ENCODE assay signal across 13 cellular contexts in the genomic region with DNA sequence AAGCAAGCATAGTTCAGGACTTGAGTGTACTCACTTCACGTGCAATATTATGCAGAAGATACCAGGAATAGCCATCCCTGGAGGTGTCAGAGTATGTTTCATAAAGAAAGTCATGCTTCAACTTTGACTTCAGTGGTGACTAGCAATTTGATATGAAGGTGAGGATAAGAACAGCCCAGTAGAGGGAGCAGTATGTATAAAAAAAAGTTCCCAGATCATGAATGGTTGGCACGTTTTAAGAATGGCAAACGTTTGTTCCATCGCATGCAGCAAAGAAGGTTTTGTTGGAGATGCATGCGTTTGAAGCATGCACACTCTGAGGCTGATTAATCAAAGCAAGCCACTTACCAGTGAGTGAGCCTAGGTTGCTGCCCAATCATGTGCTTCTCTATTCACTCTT. TPM values are rescaled to one million over a fixed set of nuclear protein-coding genes. Genes with fewer than 3 reads are reported as not detected.
DNase-seq lines count a peak whose midpoint lies in the region; ATAC-seq and TF ChIP-seq lines count a peak whose summit lies in the region.
"Had no signal": no experiment of that assay in that cellular context is flagged by ENCODE, and none has a peak within 500 bp of the region (broad histone marks: within the 10 kb centered on the region; RNA-seq: fewer than 3 reads in every experiment).

No MANE protein-coding gene starts in this region.

- H3K4me3 ChIP-seq in PC-9: no peak overlapping the region
- no peak overlapping the region for H3K4me3 ChIP-seq in gastrocnemius medialis
- H3K4me3 ChIP-seq: gastroesophageal sphincter had no signal

- H3K9me3 Mint-ChIP-seq in CD14-positive monocyte: no peaks in the 10 kb centered on the region
- H3K9me3 Mint-ChIP-seq in activated CD8-positive, alpha-beta memory T cell treated with anti-CD3 and anti-CD28 coated beads, Interleukin-2, amount 10 ng/mL, durations not matched to agents 7 days and 5 days (ENCODE audit: low read depth): peaks cover 2% of the 10 kb centered on the region

- H3K9me3 ChIP-seq in PC-9 (ENCODE audit: insufficient read depth, low read depth) (no peaks in the 10 kb centered on the region), gastrocnemius medialis (no peaks in the 10 kb centered on the region)
- H3K9me3 ChIP-seq: Caco-2, gastroesophageal sphincter had no signal

- in situ Hi-C loops in ACHN (cut with HindIII; ENCODE audit: low pct_ligation_motif_present, low pct_unique_long_range_greater_than_20kb, low sequenced_read_pairs) (no loop called here), gastrocnemius medialis (cut with MboI; ENCODE audit: low sequenced_read_pairs in 4 of 4) (loop anchor here in 1 of 4 donors (25.0 kb wide), 1 partner anchor 1518 kb away; no protein-coding TSS in a partner anchor)

- no peaks in the 10 kb centered on the region for H3K36me3 Mint-ChIP-seq in CD14-positive monocyte
- H3K36me3 Mint-ChIP-seq in activated CD8-positive, alpha-beta memory T cell treated with anti-CD3 and anti-CD28 coated beads, Interleukin-2, amount 10 ng/mL, durations not matched to agents 7 days and 5 days: no peaks in the 10 kb centered on the region

- TF ChIP-seq CTCF in PC-9 (conservative IDR thresholded peaks at IDR 0.05) (0 out of 2 replicates have a peak, but pooled peaks have one; percentile 41), CD14-positive monocyte (IDR thresholded peaks at IDR 0.05) (no peak), gastrocnemius medialis (IDR thresholded peaks at IDR 0.05 in 4 of 5, conservative IDR thresholded peaks at IDR 0.05 in 1 of 5) (no peak)

- intact Hi-C loops in PC-9 (cut with micrococcal nuclease; ENCODE audit: unreplicated experiment) (no loop called here), CD14-positive monocyte (cut with micrococcal nuclease) (no loop called here), gastrocnemius medialis (cut with DNase I; ENCODE audit: low total_unique reads) (no loop called here)

- no peak overlapping the region for H2AFZ ChIP-seq in PC-9

- H3K27me3 Mint-ChIP-seq in CD14-positive monocyte (ENCODE audit: low read depth in 3 of 3): no peaks in the 10 kb centered on the region
- no peaks in the 10 kb centered on the region for H3K27me3 Mint-ChIP-seq in activated CD8-positive, alpha-beta memory T cell treated with anti-CD3 and anti-CD28 coated beads, Interleukin-2, amount 10 ng/mL, durations not matched to agents 7 days and 5 days

- no peaks in the 10 kb centered on the region for H3K27me3 ChIP-seq in PC-9 (ENCODE audit: insufficient read depth, low read depth)
- no peaks in the 10 kb centered on the region for H3K27me3 ChIP-seq in gastrocnemius medialis
- H3K27me3 ChIP-seq: gastroesophageal sphincter had no signal

- no peak for TF ChIP-seq POLR2A in gastrocnemius medialis (IDR thresholded peaks at IDR 0.05)

- ATAC-seq in GM19455 (IDR thresholded peaks at IDR 0.05; ENCODE audit: unreplicated experiment) (no peak), gastrocnemius medialis (no peak)
- ATAC-seq in activated CD8-positive, alpha-beta memory T cell treated with anti-CD3 and anti-CD28 coated beads, Interleukin-2, amount 10 ng/mL, durations not matched to agents 7 days and 5 days: no peak
- ATAC-seq: gastroesophageal sphincter had no signal

- no peak overlapping the region for H3K4me2 ChIP-seq in PC-9

- POLR2A ChIA-PET in PC-9 (lab: Charles Lee; ENCODE audit: unreplicated experiment): no interaction called here

- no peaks in the 10 kb centered on the region for H3K79me2 ChIP-seq in PC-9 (ENCODE audit: low read depth)

- BruUV-seq in PC-9 (replicated peaks; lab: Mats Ljungman, UMichigan): no TSS peak

- no peaks in the 10 kb centered on the region for H3F3A ChIP-seq in PC-9 (ENCODE audit: insufficient read depth, low read depth)

- H3K27ac Mint-ChIP-seq in CD14-positive monocyte: no peak overlapping the region
- H3K27ac Mint-ChIP-seq in activated CD8-positive, alpha-beta memory T cell treated with anti-CD3 and anti-CD28 coated beads, Interleukin-2, amount 10 ng/mL, durations not matched to agents 7 days and 5 days: no peak overlapping the region

- H3K9me2 ChIP-seq in PC-9 (ENCODE audit: insufficient read depth): no peaks in the 10 kb centered on the region

- CTCF ChIA-PET in PC-9 (lab: Charles Lee): no interaction called here
- CTCF ChIA-PET in activated CD8-positive, alpha-beta memory T cell treated with anti-CD3 and anti-CD28 coated beads, Interleukin-2, amount 10 ng/mL, durations not matched to agents 7 days and 5 days (lab: Charles Lee): no interaction called here

- H3K4me1 Mint-ChIP-seq in CD14-positive monocyte: no peaks in the 10 kb centered on the region
- H3K4me1 Mint-ChIP-seq in activated CD8-positive, alpha-beta memory T cell treated with anti-CD3 and anti-CD28 coated beads, Interleukin-2, amount 10 ng/mL, durations not matched to agents 7 days and 5 days: no peaks in the 10 kb centered on the region

- no peak overlapping the region for H3K27ac ChIP-seq in PC-9
- no peak overlapping the region for H3K27ac ChIP-seq in gastrocnemius medialis
- H3K27ac ChIP-seq: gastroesophageal sphincter had no signal

- no peaks in the 10 kb centered on the region for H4K20me1 ChIP-seq in PC-9 (ENCODE audit: insufficient read depth)

- no peak overlapping the region for H3K4me3 Mint-ChIP-seq in CD14-positive monocyte
- H3K4me3 Mint-ChIP-seq in activated CD8-positive, alpha-beta memory T cell treated with anti-CD3 and anti-CD28 coated beads, Interleukin-2, amount 10 ng/mL, durations not matched to agents 7 days and 5 days: no peak overlapping the region

- H3K4me1 ChIP-seq in PC-9 (replicated peaks; ENCODE audit: insufficient read depth) (no peaks in the 10 kb centered on the region), gastrocnemius medialis (no peaks in the 10 kb centered on the region)
- H3K4me1 ChIP-seq: Caco-2, gastroesophageal sphincter had no signal

- DNase-seq in ACHN (peak; percentile 21), H4 (ENCODE audit: low spot score) (peak; percentile 9), PC-9 (no peak), iPS-NIHi11 (ENCODE audit: low spot score) (peak; percentile 6), CD14-positive monocyte (ENCODE audit: low spot score) (no peak), gastrocnemius medialis (no peak)
- DNase-seq in activated CD8-positive, alpha-beta memory T cell treated with anti-CD3 and anti-CD28 coated beads, Interleukin-2, amount 10 ng/mL, durations not matched to agents 7 days and 5 days: no peak
- DNase-seq: Caco-2, caudate nucleus, NCI-H146, T-helper 1 cell had no signal

- no peaks in the 10 kb centered on the region for H3K36me3 ChIP-seq in PC-9 (ENCODE audit: low read depth)
- H3K36me3 ChIP-seq in gastrocnemius medialis: no peaks in the 10 kb centered on the region
- H3K36me3 ChIP-seq: gastroesophageal sphincter had no signal

RNA-seq across cellular contexts. Expression of a gene that starts 33.5 kb away (rescaled TPM):
- total RNA-seq in H4 (2014; rRNA removed; shearing (Covaris generic)): 3.0 and 3.8 TPM in 2 replicates
- total RNA-seq in PC-9 (2021): not detected in 2 replicates
- polyA plus RNA-seq in CD14-positive monocyte: 10 to 100 TPM; 11.6 to 13.2 TPM
- not detected for total RNA-seq in activated CD8-positive, alpha-beta memory T cell treated with anti-CD3 and anti-CD28 coated beads, Interleukin-2, amount 10 ng/mL, durations not matched to agents 7 days and 5 days
- total RNA-seq in gastrocnemius medialis: 10 to 100 TPM; 23.9 to 65.4 (median 33.5) TPM
- total RNA-seq: Caco-2 had no signal

RNA-seq across cellular contexts. Expression of a gene that starts 51.2 kb away (rescaled TPM):
- not detected in 2 replicates for total RNA-seq in H4 (2014; rRNA removed; shearing (Covaris generic))
- total RNA-seq in PC-9 (2021) (not detected in 2 replicates), gastrocnemius medialis (not detected)
- polyA plus RNA-seq in CD14-positive monocyte: not detected
- total RNA-seq in activated CD8-positive, alpha-beta memory T cell treated with anti-CD3 and anti-CD28 coated beads, Interleukin-2, amount 10 ng/mL, durations not matched to agents 7 days and 5 days: not detected
- total RNA-seq: Caco-2, gastroesophageal sphincter had no signal

Comparison
In these comparisons a context has a peak if more than half of its experiments do, and no peak if none do; other contexts are left out.
1. DNase-seq: peak in ACHN (single experiment), H4 (single experiment) and iPS-NIHi11 (single experiment); none in PC-9 (0 of 2), CD14-positive monocyte (single experiment), activated CD8-positive, alpha-beta memory T cell treated with anti-CD3 and anti-CD28 coated beads, Interleukin-2, amount 10 ng/mL, durations not matched to agents 7 days and 5 days (single experiment) and gastrocnemius medialis (0 of 2).